8 cellular contexts compared by ENCODE assay signal in genomic region chr1:59759156-59759925, GRCh38. TPM values are rescaled to one million over a fixed set of nuclear protein-coding genes. Genes with fewer than 3 reads are reported as not detected.
DNase-seq lines count a peak whose midpoint lies in the region; ATAC-seq and TF ChIP-seq lines count a peak whose summit lies in the region.

No MANE protein-coding gene starts in this region.

- H3K27me3 ChIP-seq in cardiac muscle cell (no peaks in the 10 kb centered on the region), upper lobe of left lung (no peaks in the 10 kb centered on the region)

- no peaks in the 10 kb centered on the region for H3K9me3 Mint-ChIP-seq in activated naive CD8-positive, alpha-beta T cell treated with anti-CD3 and anti-CD28 coated beads for 36 hours

- 7 to 8% methylated on average over 11 of the region's 11 CpGs for WGBS in upper lobe of left lung, 2 donors

- no peaks in the 10 kb centered on the region for H3K36me3 ChIP-seq in cardiac muscle cell
- no peaks in the 10 kb centered on the region for H3K36me3 ChIP-seq in upper lobe of left lung

- TF ChIP-seq CTCF in GM12865 (IDR thresholded peaks at IDR 0.05; ENCODE audit: insufficient read depth, low read depth, low read length, missing control alignments) (peak; percentile 92), cardiac muscle cell (IDR thresholded peaks at IDR 0.05; ENCODE audit: low read depth, low read length) (peak; percentile 89), upper lobe of left lung (IDR thresholded peaks at IDR 0.05) (peak; percentile 90 to 97 (median 92))

- H3K27ac ChIP-seq in cardiac muscle cell: no peak overlapping the region
- peak overlapping the region; percentile 7 to 75 (median 46) for H3K27ac ChIP-seq in upper lobe of left lung

- no peaks in the 10 kb centered on the region for H3K36me3 Mint-ChIP-seq in activated naive CD8-positive, alpha-beta T cell treated with anti-CD3 and anti-CD28 coated beads for 36 hours

- peak overlapping the region; percentile 47 for H3K27ac Mint-ChIP-seq in activated naive CD8-positive, alpha-beta T cell treated with anti-CD3 and anti-CD28 coated beads for 36 hours

- no peaks in the 10 kb centered on the region for H3K27me3 Mint-ChIP-seq in activated naive CD8-positive, alpha-beta T cell treated with anti-CD3 and anti-CD28 coated beads for 36 hours

- H3K4me3 Mint-ChIP-seq in activated naive CD8-positive, alpha-beta T cell treated with anti-CD3 and anti-CD28 coated beads for 36 hours: peak overlapping the region; percentile 42

- TF ChIP-seq EP300 in upper lobe of left lung (IDR thresholded peaks at IDR 0.05): no peak

- ATAC-seq in HG02623 (IDR thresholded peaks at IDR 0.05; ENCODE audit: unreplicated experiment): peak; percentile 90
- peak; percentile 93 to 98 for ATAC-seq in upper lobe of left lung (ENCODE audit: low FRiP score in 2 of 2)

- DNase-seq in GM12865 (ENCODE audit: low read depth): peak; percentile 83
- DNase-seq in NCI-H1092 (lab: John Stamatoyannopoulos, UW): peak; percentile 28
- DNase-seq in SKM-1 (lab: John Stamatoyannopoulos, UW; ENCODE audit: unreplicated experiment): peak; percentile 74
- DNase-seq in activated naive CD8-positive, alpha-beta T cell treated with anti-CD3 and anti-CD28 coated beads for 36 hours: peak; percentile 73
- DNase-seq in cardiac muscle cell (ENCODE audit: low read depth in 1 of 2, low spot score in 1 of 2): peak; percentile 78 to 92
- peak; percentile 68 to 98 (median 83) for DNase-seq in posterior cingulate gyrus
- peak in 1 of 2 donors; percentile 89 for DNase-seq in upper lobe of left lung

- H3K4me1 Mint-ChIP-seq in activated naive CD8-positive, alpha-beta T cell treated with anti-CD3 and anti-CD28 coated beads for 36 hours: peaks cover 3% of the 10 kb centered on the region

- H3K9me3 ChIP-seq in cardiac muscle cell (ENCODE audit: low read depth) (no peaks in the 10 kb centered on the region), upper lobe of left lung (no peaks in the 10 kb centered on the region)

- no peak for TF ChIP-seq POLR2A in upper lobe of left lung (IDR thresholded peaks at IDR 0.05)

- intact Hi-C loops in posterior cingulate gyrus (cut with DNase I): loop anchor here (1.0 to 10.0 kb wide), 4 partner anchors 55 to 1245 kb away; partner anchors contain the start of gene JUN

- no peak overlapping the region for H3K4me3 ChIP-seq in GM12865 (ENCODE audit: low read depth, low read length)
- no peak overlapping the region for H3K4me3 ChIP-seq in cardiac muscle cell
- peak overlapping the region in 2 of 4 donors; percentile 19 to 23 for H3K4me3 ChIP-seq in upper lobe of left lung

- H3K4me1 ChIP-seq in cardiac muscle cell (ENCODE audit: low read depth): peaks cover 19% of the 10 kb centered on the region
- peaks cover 11 to 27% (median 22%) of the 10 kb centered on the region in 4 donors for H3K4me1 ChIP-seq in upper lobe of left lung

RNA-seq across cellular contexts. Expression of gene HOOK1, which starts 55.4 kb away (rescaled TPM):
- 10 to 100 TPM; 12.9 to 14.0 TPM for total RNA-seq in activated naive CD8-positive, alpha-beta T cell treated with anti-CD3 and anti-CD28 coated beads for 36 hours
- 9.5 and 10.4 TPM in 2 replicates for total RNA-seq in cardiac muscle cell
- polyA plus RNA-seq in cardiac muscle cell: 12.9 and 15.5 TPM in 2 replicates
- total RNA-seq in upper lobe of left lung: 10 to 100 TPM in 4 of 6 donors, 1 to 10 TPM in 2; 5.3 to 27.6 (median 11.1) TPM
